Comparison of ENCODE assay signal across 19 cellular contexts in genomic region chr10:44164256-44164956, GRCh38.
DNase-seq lines count a peak whose midpoint lies in the region; ATAC-seq, FAIRE-seq and TF ChIP-seq lines count a peak whose summit lies in the region.
"Had no signal": no experiment of that assay in that cellular context is flagged by ENCODE, and none has a peak within 500 bp of the region (broad histone marks: within the 10 kb centered on the region; RNA-seq: fewer than 3 reads in every experiment).

No MANE protein-coding gene starts in this region.

- no peak for FAIRE-seq in GM19239 (lab: Jason Lieb, UNC)
- FAIRE-seq: GM12891, GM18507 had no signal

- ATAC-seq in Right ventricle myocardium superior (ENCODE audit: poor library complexity) (peak; percentile 86), heart left ventricle (peak; percentile 67 to 94 (median 88))
- ATAC-seq: GM23338, HCT116 had no signal

- peak overlapping the region; percentile 40 for H2AFZ ChIP-seq in parathyroid adenoma
- H2AFZ ChIP-seq: GM23338 had no signal

- intact Hi-C loops in Right ventricle myocardium superior (cut with DNase I) (no loop called here), heart left ventricle (cut with DNase I) (no loop called here), left ventricle myocardium inferior (cut with micrococcal nuclease) (no loop called here)

- H3K4me2 ChIP-seq in parathyroid adenoma (ENCODE audit: low read length): no peak overlapping the region
- H3K4me2 ChIP-seq: GM23338 had no signal

- TF ChIP-seq CTCF in right atrium auricular region (IDR thresholded peaks at IDR 0.05): no peak
- no peak for TF ChIP-seq CTCF in heart left ventricle (IDR thresholded peaks at IDR 0.05)
- TF ChIP-seq CTCF in left ventricle myocardium inferior (IDR thresholded peaks at IDR 0.05; ENCODE audit: borderline replicate concordance): no peak
- no peak for TF ChIP-seq CTCF in parathyroid adenoma (IDR thresholded peaks at IDR 0.05)

- H3K4me3 ChIP-seq in right atrium auricular region (no peak overlapping the region), heart left ventricle (no peak overlapping the region), left ventricle myocardium inferior (no peak overlapping the region), parathyroid adenoma (ENCODE audit: low read depth, low read length) (no peak overlapping the region)
- H3K4me3 ChIP-seq: GM23338 had no signal

- DNase-seq in Right ventricle myocardium superior (no peak), right atrium auricular region (ENCODE audit: low spot score) (no peak), heart left ventricle (no peak), left ventricle myocardium inferior (no peak), NCI-H524 treated with DMSO at 0.1 percent for 48 hours (lab: John Stamatoyannopoulos, UW) (no peak), GM19239 (ENCODE audit: insufficient read length, low spot score) (no peak)
- DNase-seq: C1 segment of cervical spinal cord; Calu3; CD4-positive, alpha-beta memory T cell; COR-L47; DMS53; DMS79 treated with DMSO at 0.1 percent for 48 hours; GF-D8; H9 had no signal

- H3K36me3 ChIP-seq in right atrium auricular region: no peaks in the 10 kb centered on the region
- H3K36me3 ChIP-seq in heart left ventricle: no peaks in the 10 kb centered on the region
- H3K36me3 ChIP-seq in left ventricle myocardium inferior: no peaks in the 10 kb centered on the region
- no peaks in the 10 kb centered on the region for H3K36me3 ChIP-seq in parathyroid adenoma (ENCODE audit: control insufficient read depth, insufficient read depth, low read length)

- no peak for TF ChIP-seq POLR2A in heart left ventricle (IDR thresholded peaks at IDR 0.05)

- no peak overlapping the region for H3K9ac ChIP-seq in parathyroid adenoma

- peaks cover 0 to 11% of the 10 kb centered on the region in 2 donors for H3K4me1 ChIP-seq in right atrium auricular region
- H3K4me1 ChIP-seq in heart left ventricle: peaks cover 0 to 31% (median 8%) of the 10 kb centered on the region in 12 donors
- peaks cover 45% of the 10 kb centered on the region for H3K4me1 ChIP-seq in left ventricle myocardium inferior
- peaks cover 8% of the 10 kb centered on the region for H3K4me1 ChIP-seq in parathyroid adenoma

- H3K27ac ChIP-seq in right atrium auricular region (no peak overlapping the region), heart left ventricle (peak overlapping the region in 10 of 12 donors; percentile 6 to 69 (median 45)), left ventricle myocardium inferior (replicated peaks) (peak overlapping the region; percentile 61), parathyroid adenoma (no peak overlapping the region)

- H3K79me2 ChIP-seq in parathyroid adenoma: no peaks in the 10 kb centered on the region

- 54 to 66% (median 59%) methylated on average over 3 of the region's 3 CpGs for WGBS in heart left ventricle, 4 donors

- H3K9me3 ChIP-seq in right atrium auricular region (no peaks in the 10 kb centered on the region), heart left ventricle (no peaks in the 10 kb centered on the region), left ventricle myocardium inferior (replicated peaks) (no peaks in the 10 kb centered on the region), parathyroid adenoma (ENCODE audit: control insufficient read depth, low read length) (no peaks in the 10 kb centered on the region)

- no peaks in the 10 kb centered on the region for H3K27me3 ChIP-seq in right atrium auricular region
- no peaks in the 10 kb centered on the region for H3K27me3 ChIP-seq in heart left ventricle
- H3K27me3 ChIP-seq in left ventricle myocardium inferior (ENCODE audit: low read depth): no peaks in the 10 kb centered on the region
- no peaks in the 10 kb centered on the region for H3K27me3 ChIP-seq in parathyroid adenoma (ENCODE audit: control insufficient read depth, insufficient read depth, low read length)

Comparison
In these comparisons a context has a peak if more than half of its experiments do, and no peak if none do; other contexts are left out.
1. H3K27ac ChIP-seq: peak in heart left ventricle (10 of 12) and left ventricle myocardium inferior (single experiment); none in right atrium auricular region (0 of 2) and parathyroid adenoma (single experiment).